27 cellular contexts compared by ENCODE assay signal in the genomic region with DNA sequence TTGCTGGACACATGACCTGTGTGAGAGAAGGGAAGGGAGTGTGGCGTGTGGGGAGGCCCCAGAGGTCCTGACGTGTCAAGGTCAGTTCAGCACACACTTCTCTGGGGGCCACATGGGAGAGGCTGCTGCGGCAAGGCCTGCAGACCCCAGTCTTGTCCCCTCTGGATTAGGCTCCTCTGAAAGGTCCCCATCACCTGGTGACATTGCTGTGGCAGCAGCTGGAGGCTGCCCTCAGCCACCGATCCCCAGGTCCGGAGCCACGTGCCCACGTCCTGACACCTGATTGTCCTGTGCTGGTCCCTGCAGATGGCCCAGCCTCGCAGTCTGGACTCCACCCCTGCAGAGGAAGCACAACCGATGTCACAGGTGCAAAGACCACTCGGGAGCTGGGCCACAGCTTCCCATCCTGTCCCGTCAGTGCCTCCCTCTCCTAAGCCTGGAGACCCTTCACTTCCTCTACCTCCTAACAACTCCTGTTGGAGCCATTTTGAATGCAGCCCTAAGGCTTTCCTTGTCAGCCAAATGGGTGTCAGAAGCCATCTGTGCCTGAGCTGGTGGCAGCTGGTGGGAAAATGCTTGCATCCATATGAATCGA. TPM values are rescaled to one million over a fixed set of nuclear protein-coding genes. Genes with fewer than 3 reads are reported as not detected.
A peak's percentile ranks its signal among the peaks of the same experiment; 100 is the strongest.
DNase-seq lines count a peak whose midpoint lies in the region; ATAC-seq, FAIRE-seq and TF ChIP-seq lines count a peak whose summit lies in the region.
"Had no signal": no experiment of that assay in that cellular context is flagged by ENCODE, and none has a peak within 500 bp of the region (broad histone marks: within the 10 kb centered on the region; RNA-seq: fewer than 3 reads in every experiment).

No MANE protein-coding gene starts in this region.

- H3K4me3 ChIP-seq in bronchial epithelial cell (ENCODE audit: low read depth, low read length) (no peak overlapping the region), spleen (no peak overlapping the region), thyroid gland (replicated peaks in 1 of 3) (no peak overlapping the region)
- H3K4me3 ChIP-seq: A549; BLaER1 treated with 17β-estradiol and CSF1 and Interleukin-3, amounts not matched to agents 10 nM and 100 nM; PC-9; SJCRH30 had no signal

- peaks cover 0 to 12% (median 0%) of the 10 kb centered on the region in 6 donors for H3K4me1 ChIP-seq in spleen
- peaks cover 8 to 20% of the 10 kb centered on the region in 2 donors for H3K4me1 ChIP-seq in thyroid gland
- H3K4me1 ChIP-seq: A549 had no signal

- H3K36me3 ChIP-seq in bronchial epithelial cell (ENCODE audit: control insufficient read depth, insufficient read depth, low read length) (no peaks in the 10 kb centered on the region), spleen (peaks cover 0 to 38% (median 22%) of the 10 kb centered on the region in 6 donors), thyroid gland (no peaks in the 10 kb centered on the region)

- H3K9me3 Mint-ChIP-seq in CD4-positive, alpha-beta T cell: no peaks in the 10 kb centered on the region
- H3K9me3 Mint-ChIP-seq: CD4-positive, alpha-beta memory T cell had no signal

- peaks cover 28% of the 10 kb centered on the region for H3K36me3 Mint-ChIP-seq in CD4-positive, alpha-beta T cell (ENCODE audit: low read depth)

- no peak for ATAC-seq in left ventricle myocardium superior
- ATAC-seq in CD4-positive, alpha-beta T cell (ENCODE audit: poor library complexity): no peak
- ATAC-seq: A549, HCT116, Right ventricle myocardium inferior, SK-N-SH treated with all-trans-retinoic acid at 6 μM for 48 hours had no signal

- intact Hi-C loops in cardiac septum (cut with DNase I): no loop called here
- intact Hi-C loops in left ventricle myocardium superior (cut with micrococcal nuclease): no loop called here
- intact Hi-C loops in spleen (cut with DNase I; ENCODE audit: low total_unique reads): no loop called here
- intact Hi-C loops in thyroid gland (cut with DNase I): loop anchor here (10.0 kb wide), 1 partner anchor 133 kb away; no protein-coding TSS in a partner anchor
- intact Hi-C loops in CD4-positive, alpha-beta T cell (cut with DNase I, micrococcal nuclease): no loop called here

- CTCF ChIA-PET in CD4-positive, alpha-beta T cell (lab: Charles Lee): interaction anchor here (0.9 kb wide), 1 partner anchor 11 kb away, joined by 3 read pairs; no protein-coding TSS in a partner anchor

- H3K27me3 ChIP-seq in bronchial epithelial cell (ENCODE audit: control insufficient read depth, insufficient read depth, low read length) (no peaks in the 10 kb centered on the region), spleen (replicated peaks in 1 of 7) (peaks cover 0 to 9% (median 0%) of the 10 kb centered on the region in 7 donors), thyroid gland (no peaks in the 10 kb centered on the region)
- no peaks in the 10 kb centered on the region for H3K27me3 ChIP-seq in CD4-positive, alpha-beta T cell (ENCODE audit: control insufficient read depth, insufficient read depth, low read length)
- H3K27me3 ChIP-seq: BLaER1 treated with 17β-estradiol and CSF1 and Interleukin-3, amounts not matched to agents 10 nM and 100 nM; SJCRH30 had no signal

- H3K9me3 ChIP-seq in spleen (no peaks in the 10 kb centered on the region), thyroid gland (no peaks in the 10 kb centered on the region)
- no peaks in the 10 kb centered on the region for H3K9me3 ChIP-seq in CD4-positive, alpha-beta T cell (ENCODE audit: control insufficient read depth, low read length)
- H3K9me3 ChIP-seq: A549, Caco-2, SJCRH30 had no signal

- 60 to 84% (median 80%) methylated on average over 5 to 12 of the region's 12 CpGs for WGBS in spleen, 5 donors
- WGBS in thyroid gland, 2 donors: 86 to 95% methylated on average over 8 to 10 of the region's 12 CpGs

- TF ChIP-seq CTCF in bronchial epithelial cell (IDR thresholded peaks at IDR 0.05; ENCODE audit: insufficient read depth, low read length, severe bottlenecking) (no peak), spleen (IDR thresholded peaks at IDR 0.05 in 8 of 11, conservative IDR thresholded peaks at IDR 0.05 in 3 of 11) (no peak), thyroid gland (IDR thresholded peaks at IDR 0.05) (no peak)
- no peak for TF ChIP-seq CTCF in CD4-positive, alpha-beta T cell (IDR thresholded peaks at IDR 0.05)

- H3K4me1 Mint-ChIP-seq in CD4-positive, alpha-beta T cell (ENCODE audit: low read depth): peaks cover 32% of the 10 kb centered on the region

- DNase-seq in cardiac septum (ENCODE audit: low spot score): peak; percentile 72
- DNase-seq in left ventricle myocardium superior: no peak
- DNase-seq in NCI-H2171 treated with DMSO at 0.1 percent for 48 hours (lab: John Stamatoyannopoulos, UW): peak; percentile 81
- no peak for DNase-seq in bronchial epithelial cell (ENCODE audit: low read depth)
- peak; percentile 65 for DNase-seq in spleen
- no peak for DNase-seq in thyroid gland
- no peak for DNase-seq in A172 (ENCODE audit: low spot score)
- DNase-seq in CD4-positive, alpha-beta T cell: no peak
- DNase-seq: AML-193; Caco-2; CD4-positive, alpha-beta memory T cell; DMS79 treated with DMSO at 0.1 percent for 48 hours; GF-D8; NCI-H1092; NCI-H1436; NCI-H1930; NCI-H2107; NCI-H748 treated with DMSO at 0.1 percent for 48 hours; PC-9; SJCRH30 had no signal

- FAIRE-seq in bronchial epithelial cell (lab: Jason Lieb, UNC): peak; percentile 43
- FAIRE-seq: A549, GM12891 had no signal

- no peak overlapping the region for H3K4me3 Mint-ChIP-seq in CD4-positive, alpha-beta T cell
- H3K4me3 Mint-ChIP-seq: CD4-positive, alpha-beta memory T cell had no signal

- no peak overlapping the region for H3K27ac Mint-ChIP-seq in CD4-positive, alpha-beta T cell

- no peak overlapping the region for H3K27ac ChIP-seq in spleen
- H3K27ac ChIP-seq in thyroid gland: no peak overlapping the region
- no peak overlapping the region for H3K27ac ChIP-seq in CD4-positive, alpha-beta T cell (ENCODE audit: low read depth, low read length)
- H3K27ac ChIP-seq: A549; BLaER1 treated with 17β-estradiol and CSF1 and Interleukin-3, amounts not matched to agents 10 nM and 100 nM; HL-60; PC-9; SJCRH30 had no signal

- POLR2A ChIA-PET in CD4-positive, alpha-beta T cell (lab: Charles Lee): interaction anchor here (1.0 kb wide), 1 partner anchor 14 kb away, joined by 3 read pairs; no protein-coding TSS in a partner anchor

- TF ChIP-seq POLR2A in spleen (IDR thresholded peaks at IDR 0.05) (no peak), thyroid gland (IDR thresholded peaks at IDR 0.05) (no peak)

- no peaks in the 10 kb centered on the region for H3K27me3 Mint-ChIP-seq in CD4-positive, alpha-beta T cell
- H3K27me3 Mint-ChIP-seq: CD4-positive, alpha-beta memory T cell had no signal

RNA-seq across cellular contexts. Expression of gene TMEM177, which starts 12.7 kb away (rescaled TPM):
- total RNA-seq in cardiac septum (6.9 TPM), left ventricle myocardium superior (12.8 TPM), bronchial epithelial cell (6.6 and 9.6 TPM in 2 replicates), spleen (1 to 10 TPM; 6.6 to 9.5 (median 7.5) TPM), thyroid gland (10 to 100 TPM in 3 of 4 donors, 1 to 10 TPM in 1; 6.2 to 24.3 (median 14.1) TPM)
- 1 to 10 TPM; 3.7 to 8.2 (median 8.0) TPM for polyA plus RNA-seq in spleen
- total RNA-seq in A172 (2014; rRNA removed; shearing (Covaris generic)): 23.8 and 31.8 TPM in 2 replicates
- total RNA-seq in CD4-positive, alpha-beta T cell: 1 to 10 TPM; 3.6 to 4.0 TPM

Comparison
In these comparisons a context has a peak if more than half of its experiments do, and no peak if none do; other contexts are left out.
1. DNase-seq: peak in cardiac septum (single experiment), NCI-H2171 treated with DMSO at 0.1 percent for 48 hours (single experiment) and spleen (single experiment); none in left ventricle myocardium superior (single experiment), bronchial epithelial cell (single experiment), thyroid gland (0 of 2), A172 (single experiment) and CD4-positive, alpha-beta T cell (0 of 10).